ENCODE assay signal across 15 cellular contexts in genomic region chr13:108425056-108425455, GRCh38.
DNase-seq lines count a peak whose midpoint lies in the region; ATAC-seq, FAIRE-seq and TF ChIP-seq lines count a peak whose summit lies in the region.
"Had no signal": no experiment of that assay in that cellular context is flagged by ENCODE, and none has a peak within 500 bp of the region (broad histone marks: within the 10 kb centered on the region; RNA-seq: fewer than 3 reads in every experiment).

No MANE protein-coding gene starts in this region.

- no peaks in the 10 kb centered on the region for H3K36me3 ChIP-seq in testis (ENCODE audit: low read depth, missing control alignments)

- H3K4me3 ChIP-seq in epithelial cell of esophagus (ENCODE audit: low read length) (no peak overlapping the region), testis (no peak overlapping the region)
- H3K4me3 ChIP-seq: A549 had no signal

- TF ChIP-seq CTCF in epithelial cell of esophagus (IDR thresholded peaks at IDR 0.05; ENCODE audit: insufficient read depth, low read depth, low read length, missing control alignments) (no peak), testis (IDR thresholded peaks at IDR 0.05) (no peak)

- peak; percentile 2 for DNase-seq in HTR-8/SVneo (ENCODE audit: insufficient read length, low spot score)
- DNase-seq in amniotic epithelial cell (ENCODE audit: low read depth) = peak; percentile 89
- DNase-seq in epithelial cell of esophagus (ENCODE audit: low read depth) = peak; percentile 22
- peak; percentile 1 for DNase-seq in myocyte (ENCODE audit: low read depth)
- DNase-seq in Right ventricle myocardium superior = no peak
- DNase-seq in testis = no peak
- DNase-seq in DMS 273 treated with DMSO at 0.1 percent for 48 hours (lab: John Stamatoyannopoulos, UW) = no peak
- DNase-seq: AML-193, Caco-2, H9, NCI-H187 treated with DMSO at 0.1 percent for 48 hours, NCI-H524, SK-N-SH had no signal

- H3K4me1 ChIP-seq in testis = no peaks in the 10 kb centered on the region
- H3K4me1 ChIP-seq: A549, Caco-2 had no signal

- TF ChIP-seq POLR2A in testis (IDR thresholded peaks at IDR 0.05) = no peak

- no peak for FAIRE-seq in HTR-8/SVneo (lab: Jason Lieb, UNC)
- FAIRE-seq: A549 had no signal

- whole genome bisulfite sequencing in testis, 2 donors = 31 to 35% methylated on average over 4 of the region's 4 CpGs

- intact Hi-C loops in Right ventricle myocardium superior (cut with DNase I) (no loop called here), testis (cut with DNase I; ENCODE audit: low total_unique reads) (no loop called here)

- no peaks in the 10 kb centered on the region for H3K27me3 ChIP-seq in testis

- H3K9me3 ChIP-seq in testis = no peaks in the 10 kb centered on the region
- H3K9me3 ChIP-seq: A549, Caco-2, SK-N-SH had no signal

- no peak overlapping the region for H3K27ac ChIP-seq in testis
- H3K27ac ChIP-seq: A549 had no signal

- ATAC-seq in Right ventricle myocardium superior (ENCODE audit: poor library complexity) (no peak), HG02610 (IDR thresholded peaks at IDR 0.05; ENCODE audit: unreplicated experiment) (no peak)
- ATAC-seq: A549 had no signal

Comparison
In these comparisons a context has a peak if more than half of its experiments do, and no peak if none do; other contexts are left out.
1. DNase-seq: peak in HTR-8/SVneo (single experiment), amniotic epithelial cell (single experiment), epithelial cell of esophagus (single experiment) and myocyte (single experiment); none in Right ventricle myocardium superior (single experiment), testis (single experiment) and DMS 273 treated with DMSO at 0.1 percent for 48 hours (single experiment).